ENCODE assay signal across 8 cellular contexts in genomic region chr4:11429646-11430045, GRCh38. TPM values are rescaled to one million over a fixed set of nuclear protein-coding genes. Genes with fewer than 3 reads are reported as not detected.
DNase-seq lines count a peak whose midpoint lies in the region; ATAC-seq and TF ChIP-seq lines count a peak whose summit lies in the region.

No MANE protein-coding gene starts in this region.

- intact Hi-C loops in activated CD4-positive, alpha-beta memory T cell treated with anti-CD3 and anti-CD28 coated beads for 36 hours (cut with micrococcal nuclease), result loop anchor here (5.0 to 10.0 kb wide), 2 partner anchors 43 to 295 kb away; no protein-coding TSS in a partner anchor
- intact Hi-C loops in right cardiac atrium (cut with DNase I), result loop anchor here in 2 of 4 donors (5.0 to 10.0 kb wide), 3 partner anchors 305 to 845 kb away; no protein-coding TSS in a partner anchor

- H3K9me3 ChIP-seq in right cardiac atrium (ENCODE audit: control insufficient read depth, low read length), result no peaks in the 10 kb centered on the region

- peaks cover 52% of the 10 kb centered on the region for H3K27me3 Mint-ChIP-seq in activated CD4-positive, alpha-beta memory T cell treated with anti-CD3 and anti-CD28 coated beads for 36 hours

- H3K4me1 ChIP-seq in right cardiac atrium (ENCODE audit: control insufficient read depth, insufficient read depth, low read length) (peaks cover 3% of the 10 kb centered on the region), rectal smooth muscle tissue (ENCODE audit: control insufficient read depth, insufficient read depth, low read length) (no peaks in the 10 kb centered on the region)

- no peak overlapping the region for H3K27ac Mint-ChIP-seq in activated CD4-positive, alpha-beta memory T cell treated with anti-CD3 and anti-CD28 coated beads for 36 hours

- no peaks in the 10 kb centered on the region for H3K36me3 ChIP-seq in rectal smooth muscle tissue (ENCODE audit: control insufficient read depth, insufficient read depth, low read length)

- no peak overlapping the region for H3K9ac ChIP-seq in rectal smooth muscle tissue (ENCODE audit: low read length)

- TF ChIP-seq CTCF in GM12865 (IDR thresholded peaks at IDR 0.05; ENCODE audit: insufficient read depth, low read depth, low read length, missing control alignments), result no peak

- POLR2A ChIA-PET in activated CD4-positive, alpha-beta memory T cell treated with anti-CD3 and anti-CD28 coated beads for 36 hours (lab: Charles Lee), result no interaction called here

- WGBS in right cardiac atrium, result 42% methylated on average over 10 of the region's 10 CpGs

- DNase-seq in GM12865 (ENCODE audit: low read depth), result no peak
- no peak for DNase-seq in activated CD4-positive, alpha-beta memory T cell treated with anti-CD3 and anti-CD28 coated beads for 36 hours
- DNase-seq in right cardiac atrium, result no peak
- DNase-seq in NOMO-1 treated with dmso at 0.1 percent for 144 hours (lab: John Stamatoyannopoulos, UW; ENCODE audit: unreplicated experiment), result no peak
- DNase-seq in stimulated activated naive CD4-positive, alpha-beta T cell (lab: John Stamatoyannopoulos, UW), result no peak

- H3K27ac ChIP-seq in right cardiac atrium (ENCODE audit: low read length) (no peak overlapping the region), rectal smooth muscle tissue (ENCODE audit: low read depth, low read length) (no peak overlapping the region)

- H3K4me3 ChIP-seq in GM12865 (ENCODE audit: low read depth, low read length) (peak overlapping the region; percentile 65), right cardiac atrium (ENCODE audit: low read length) (peak overlapping the region; percentile 46), rectal smooth muscle tissue (ENCODE audit: low read length) (peak overlapping the region; percentile 52)

- ATAC-seq in right cardiac atrium (no peak), HG02870 (IDR thresholded peaks at IDR 0.05; ENCODE audit: unreplicated experiment) (no peak), GM18502 (IDR thresholded peaks at IDR 0.05; ENCODE audit: poor library complexity, unreplicated experiment) (no peak)

- H3K9me3 Mint-ChIP-seq in activated CD4-positive, alpha-beta memory T cell treated with anti-CD3 and anti-CD28 coated beads for 36 hours, result no peaks in the 10 kb centered on the region

- CTCF ChIA-PET in activated CD4-positive, alpha-beta memory T cell treated with anti-CD3 and anti-CD28 coated beads for 36 hours (lab: Charles Lee), result interaction anchor here (1.1 to 1.5 kb wide), 3 partner anchors 9 to 877 kb away, joined by 3 to 4 read pairs (median 3); no protein-coding TSS in a partner anchor

- H3K27me3 ChIP-seq in right cardiac atrium (ENCODE audit: control insufficient read depth, insufficient read depth), result no peaks in the 10 kb centered on the region
- H3K27me3 ChIP-seq in rectal smooth muscle tissue (ENCODE audit: control insufficient read depth, insufficient read depth, low read length), result no peaks in the 10 kb centered on the region

- H3K4me1 Mint-ChIP-seq in activated CD4-positive, alpha-beta memory T cell treated with anti-CD3 and anti-CD28 coated beads for 36 hours (ENCODE audit: low read depth), result peaks cover 12% of the 10 kb centered on the region

- H3K36me3 Mint-ChIP-seq in activated CD4-positive, alpha-beta memory T cell treated with anti-CD3 and anti-CD28 coated beads for 36 hours, result no peaks in the 10 kb centered on the region

- H3K4me3 Mint-ChIP-seq in activated CD4-positive, alpha-beta memory T cell treated with anti-CD3 and anti-CD28 coated beads for 36 hours, result peak overlapping the region; percentile 54

RNA-seq across cellular contexts. Expression of gene HS3ST1, which starts 1.0 kb away (rescaled TPM):
- not detected for total RNA-seq in activated CD4-positive, alpha-beta memory T cell treated with anti-CD3 and anti-CD28 coated beads for 36 hours
- 1 to 10 TPM; 4.7 to 9.1 (median 6.4) TPM for total RNA-seq in right cardiac atrium
- polyA plus RNA-seq in right cardiac atrium, result 0.97 TPM

Comparison
In these comparisons a context has a peak if more than half of its experiments do, and no peak if none do; other contexts are left out.
1. RNA of gene HS3ST1, which starts 1.0 kb away (total RNA-seq): 4.7 to 9.1 TPM in right cardiac atrium; not detected in activated CD4-positive, alpha-beta memory T cell treated with anti-CD3 and anti-CD28 coated beads for 36 hours; every median in the first group is over 4 times any median in the second.
2. Peak in every context shown above with its lines, with median percentiles within 50 percentile points of each other: H3K4me3 ChIP-seq.